ENCODE assay signal across 24 cellular contexts in the genomic region with DNA sequence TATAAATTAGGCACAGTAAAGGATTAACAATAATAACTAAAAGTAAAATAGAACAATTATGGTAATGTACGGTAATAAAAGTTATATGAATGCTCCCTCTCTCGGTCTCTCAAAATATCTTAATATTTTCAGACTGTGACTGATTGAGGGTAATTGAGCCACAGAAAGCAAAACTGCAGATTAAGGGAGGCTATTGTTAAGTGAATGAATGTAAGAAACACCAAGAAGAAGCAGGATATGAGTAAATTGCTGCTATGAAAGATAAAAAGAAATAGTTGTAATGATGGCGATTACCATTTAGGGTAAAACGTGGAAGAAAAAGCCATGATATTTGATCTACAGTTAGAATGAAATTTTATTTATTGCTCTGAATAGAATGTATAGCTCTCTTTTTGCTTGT. TPM values are rescaled to one million over a fixed set of nuclear protein-coding genes. Genes with fewer than 3 reads are reported as not detected.
DNase-seq lines count a peak whose midpoint lies in the region; ATAC-seq and TF ChIP-seq lines count a peak whose summit lies in the region.
"Had no signal": no experiment of that assay in that cellular context is flagged by ENCODE, and none has a peak within 500 bp of the region (broad histone marks: within the 10 kb centered on the region; RNA-seq: fewer than 3 reads in every experiment).

No MANE protein-coding gene starts in this region.

- no peak overlapping the region for H3K18ac ChIP-seq in H9 (ENCODE audit: insufficient read length, low read depth, low read length)

- peaks cover 6% of the 10 kb centered on the region for H3K79me1 ChIP-seq in H9 (ENCODE audit: insufficient read depth, low read depth, low read length, poor library complexity, severe bottlenecking)

- H2BK15ac ChIP-seq in H9 (ENCODE audit: low read depth, low read length): no peak overlapping the region

- no peaks in the 10 kb centered on the region for H3K36me3 ChIP-seq in breast epithelium

- H3K56ac ChIP-seq in H9 (ENCODE audit: insufficient read length, low read depth, low read length): no peak overlapping the region

- no peak overlapping the region for H2BK120ac ChIP-seq in H9 (ENCODE audit: low read depth, low read length, poor library complexity, severe bottlenecking)

- H3K36me3 Mint-ChIP-seq in H9 (ENCODE audit: insufficient read depth in 1 of 3, low read depth in 3 of 3): peaks cover 17 to 23% (median 23%) of the 10 kb centered on the region in 3 experiments
- H3K36me3 Mint-ChIP-seq: CD4-positive, alpha-beta memory T cell had no signal

- DNase-seq in H9 (no peak), SK-MEL-5 (ENCODE audit: low read depth, low spot score) (peak; percentile 59), fibroblast of pulmonary artery (ENCODE audit: low read depth) (peak; percentile 22), NCI-H2196 treated with DMSO at 0.1 percent for 48 hours (lab: John Stamatoyannopoulos, UW; ENCODE audit: unreplicated experiment) (no peak), breast epithelium (ENCODE audit: low spot score in 2 of 2) (no peak)
- DNase-seq in activated CD8-positive, alpha-beta memory T cell treated with anti-CD3 and anti-CD28 coated beads for 24 hours: no peak
- DNase-seq: C1 segment of cervical spinal cord; Caco-2; CD4-positive, alpha-beta memory T cell; DMS79 treated with DMSO at 0.1 percent for 48 hours; GF-D8; Kasumi-1; NCI-H1092 treated with DMSO at 0.1 percent for 48 hours; NCI-H1436; NCI-H187 treated with DMSO at 0.1 percent for 48 hours; NCI-H2171 treated with DMSO at 0.1 percent for 48 hours; NCI-H524; NCI-H774; SJCRH30 had no signal

- no peak overlapping the region for H4K8ac ChIP-seq in H9 (replicated peaks; ENCODE audit: insufficient read length, low read depth, low read length)

- no peaks in the 10 kb centered on the region for H3K27me3 Mint-ChIP-seq in H9 (ENCODE audit: low read depth)
- H3K27me3 Mint-ChIP-seq: CD4-positive, alpha-beta memory T cell had no signal

- no peak overlapping the region for H2BK5ac ChIP-seq in H9 (ENCODE audit: insufficient read length, low read length)

- WGBS in H9 (ENCODE audit: extremely low coverage, insufficient read length, low lambda C conversion rate): 100% methylated on average over 2 of the region's 4 CpGs

- H4K91ac ChIP-seq in H9 (ENCODE audit: insufficient read length, low read depth, low read length): no peak overlapping the region

- H3K9ac ChIP-seq in H9 (ENCODE audit: extremely low read depth, insufficient read length, low read length): no peak overlapping the region

- peaks cover 44% of the 10 kb centered on the region; the same call in 1 of the 2 replicates for H3K79me2 ChIP-seq in H9 (ENCODE audit: insufficient read depth, low read length)

- H3K4me3 ChIP-seq in fibroblast of pulmonary artery (replicated peaks; ENCODE audit: low read depth, low read length) (no peak overlapping the region), breast epithelium (no peak overlapping the region)
- H3K4me3 ChIP-seq: A549, K562, SJCRH30 had no signal

- no peak overlapping the region for H3K14ac ChIP-seq in H9 (ENCODE audit: insufficient read depth, low read length)

- intact Hi-C loops in breast epithelium (cut with DNase I; ENCODE audit: low total_unique reads): no loop called here

- H3K4me1 Mint-ChIP-seq in H9: peaks cover 57 to 59% of the 10 kb centered on the region in 2 experiments
- H3K4me1 Mint-ChIP-seq: CD4-positive, alpha-beta memory T cell had no signal

- no peak overlapping the region for H2BK12ac ChIP-seq in H9 (ENCODE audit: insufficient read length, low read depth, low read length)

- no peaks in the 10 kb centered on the region for H4K20me1 ChIP-seq in H9 (ENCODE audit: control insufficient read depth, insufficient read depth, insufficient read length)

- H3K27ac Mint-ChIP-seq in H9: peak overlapping the region in 2 of 3 experiments; percentile 4 to 71; a peak in 3 of 7 replicates
- H3K27ac Mint-ChIP-seq: CD4-positive, alpha-beta memory T cell had no signal

- no peaks in the 10 kb centered on the region for H3K9me3 ChIP-seq in H9 (ENCODE audit: control insufficient read depth, low read depth, low read length)
- H3K9me3 ChIP-seq in breast epithelium: no peaks in the 10 kb centered on the region
- H3K9me3 ChIP-seq: Caco-2 had no signal

- no peaks in the 10 kb centered on the region for H3K23me2 ChIP-seq in H9 (ENCODE audit: insufficient read length, low read depth, low read length, poor library complexity, severe bottlenecking)

- TF ChIP-seq CTCF in H9 (conservative IDR thresholded peaks at IDR 0.05) (no peak), fibroblast of pulmonary artery (IDR thresholded peaks at IDR 0.05; ENCODE audit: low read length, missing control alignments) (no peak), breast epithelium (IDR thresholded peaks at IDR 0.05) (no peak)

- H3K4me1 ChIP-seq in H9 (ENCODE audit: insufficient read depth, low read length) (peaks cover 7% of the 10 kb centered on the region; the same call in 1 of the 2 replicates), breast epithelium (no peaks in the 10 kb centered on the region)
- H3K4me1 ChIP-seq: Caco-2, SJCRH30 had no signal

- H3K9me3 Mint-ChIP-seq in H9: peaks cover 15 to 16% of the 10 kb centered on the region in 2 experiments

- no peak overlapping the region for H3K4ac ChIP-seq in H9 (ENCODE audit: low read depth, low read length)

- no peak overlapping the region for H3T11ph ChIP-seq in H9 (ENCODE audit: low read length)

- no peak overlapping the region for H2AFZ ChIP-seq in H9 (ENCODE audit: low read length)

- H3K4me2 ChIP-seq in H9 (ENCODE audit: insufficient read depth, insufficient read length, low read length): no peak overlapping the region

- ATAC-seq in HG03159 (IDR thresholded peaks at IDR 0.05; ENCODE audit: unreplicated experiment): no peak
- ATAC-seq: A549, HCT116, K562, Right ventricle myocardium inferior had no signal

- no peak overlapping the region for H2AK5ac ChIP-seq in H9 (ENCODE audit: insufficient read length, low read length)

- H3K27ac ChIP-seq in H9 (ENCODE audit: insufficient read length, low read depth, low read length): no peak overlapping the region
- no peak overlapping the region for H3K27ac ChIP-seq in breast epithelium
- H3K27ac ChIP-seq: A549, SJCRH30 had no signal

- H4K5ac ChIP-seq in H9 (ENCODE audit: insufficient read length, low read depth, low read length): no peak overlapping the region

- H2BK20ac ChIP-seq in H9 (ENCODE audit: low read depth, low read length, poor library complexity, severe bottlenecking): no peak overlapping the region

- no peak overlapping the region for H3K4me3 Mint-ChIP-seq in H9
- H3K4me3 Mint-ChIP-seq: CD4-positive, alpha-beta memory T cell had no signal

- no peak for TF ChIP-seq POLR2A in breast epithelium (IDR thresholded peaks at IDR 0.05)

- in situ Hi-C loops in SK-MEL-5 (cut with HindIII; ENCODE audit: low pct_unique_long_range_greater_than_20kb, low sequenced_read_pairs): no loop called here

- no peaks in the 10 kb centered on the region for H3K27me3 ChIP-seq in H9 (ENCODE audit: insufficient read depth, low read length)
- no peaks in the 10 kb centered on the region for H3K27me3 ChIP-seq in breast epithelium
- H3K27me3 ChIP-seq: SJCRH30 had no signal

- no peak overlapping the region for H3K23ac ChIP-seq in H9 (ENCODE audit: insufficient read length, low read depth, low read length)

RNA-seq across cellular contexts. Expression of a gene that starts 24.1 kb away (rescaled TPM):
- total RNA-seq in H9 (2021) (124 and 140 TPM in 2 replicates), breast epithelium (10 to 100 TPM; 16.5 to 47.9 (median 43.8) TPM)
- total RNA-seq in SK-MEL-5 (2014; rRNA removed; shearing (Covaris generic)): 34.6 and 38.9 TPM in 2 replicates
- 27.3 and 41.4 TPM in 2 replicates for polyA plus RNA-seq in SK-MEL-5 (2015; cell fraction: cytosol; rRNA removed)
- 29.8 and 37.9 TPM in 2 replicates for polyA plus RNA-seq in SK-MEL-5 (2015; cell fraction: nucleus; rRNA removed)
- total RNA-seq: CD4-positive, alpha-beta memory T cell had no signal
- polyA plus RNA-seq: CD4-positive, alpha-beta memory T cell had no signal

Comparison
In these comparisons a context has a peak if more than half of its experiments do, and no peak if none do; other contexts are left out.
1. DNase-seq: peak in SK-MEL-5 (single experiment) and fibroblast of pulmonary artery (single experiment); none in H9 (single experiment), NCI-H2196 treated with DMSO at 0.1 percent for 48 hours (single experiment), activated CD8-positive, alpha-beta memory T cell treated with anti-CD3 and anti-CD28 coated beads for 24 hours (single experiment) and breast epithelium (0 of 2).